28 cellular contexts compared by ENCODE assay signal in the genomic region with DNA sequence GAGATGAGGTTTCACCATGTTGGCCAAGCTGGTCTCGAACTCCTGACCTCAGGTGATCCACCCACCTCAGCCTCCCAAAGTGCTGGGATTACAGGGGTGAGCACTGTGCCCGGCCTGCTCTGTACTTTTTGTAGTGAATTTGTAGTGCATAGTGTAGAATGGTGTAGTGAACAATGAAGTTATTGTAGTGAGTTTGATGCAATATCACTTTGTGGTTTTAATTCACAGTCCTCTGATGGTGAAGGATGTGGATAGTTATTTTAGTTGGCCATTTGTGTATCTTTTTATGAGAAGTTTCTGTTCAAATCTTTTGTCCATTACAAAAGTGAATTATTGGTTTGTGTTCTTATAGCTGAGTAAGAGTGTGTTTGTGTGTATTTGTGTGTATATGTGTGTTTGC.
"Had no signal": no experiment of that assay in that cellular context is flagged by ENCODE, and none has a peak within 500 bp of the region (broad histone marks: within the 10 kb centered on the region; RNA-seq: fewer than 3 reads in every experiment).

No MANE protein-coding gene starts in this region.

- H3K4me1 Mint-ChIP-seq: naive thymus-derived CD8-positive, alpha-beta T cell; nephron progenitor cell; neural progenitor cell; stimulated activated memory B cell treated with anti-CD40 and anti-IgM and Interleukin-4, amounts not matched to agents 10 μg/mL and 1 μg/mL and 100 μg/mL, for 72 hours; stimulated activated naive CD8-positive, alpha-beta T cell treated with anti-CD3 and anti-CD28 coated beads, Interleukin-15, amount 100 ng/mL, for 72 hours had no signal

- H3K36me3 Mint-ChIP-seq: natural killer cell treated with Interleukin-12 subunit alpha and Interleukin-12 subunit beta and Interleukin-15 and Interleukin-18, amount 100 ng/mL, for 72 hours; neural progenitor cell; stimulated activated memory B cell treated with anti-CD40 and anti-IgM and Interleukin-4, amounts not matched to agents 10 μg/mL and 1 μg/mL and 100 μg/mL, for 72 hours; type B pancreatic cell had no signal

- DNase-seq: naive thymus-derived CD8-positive, alpha-beta T cell; nephron progenitor cell; occipital lobe; ovary; posterior cingulate gyrus; psoas muscle; right cardiac atrium; right lobe of liver; sigmoid colon; small intestine; stimulated activated CD4-positive, alpha-beta T cell treated with anti-CD3 and anti-CD28 coated beads, Interleukin-1b, Interleukin-23, amount 100 ng/mL, for 48 hours; stimulated activated CD4-positive, alpha-beta T cell treated with anti-CD3 and anti-CD28 coated beads, Interleukin-4, amount 100 ng/mL, for 1 hour; stimulated activated CD4-positive, alpha-beta T cell treated with anti-CD3 and anti-CD28 coated beads, Interleukin-4, amount 100 ng/mL, for 4 hours; stimulated activated CD8-positive, alpha-beta memory T cell treated with anti-CD3 and anti-CD28 coated beads, Interleukin-4, amount 100 ng/mL, for 48 hours; stimulated activated naive CD4-positive, alpha-beta T cell; stimulated activated naive CD8-positive, alpha-beta T cell treated with anti-CD3 and anti-CD28 coated beads, Interleukin-15, amount 100 ng/mL, for 72 hours; stimulated activated naive CD8-positive, alpha-beta T cell treated with anti-CD3 and anti-CD28 coated beads, Interleukin-15, Interleukin-2, amounts not matched to agents 100 U/mL and 50 U/mL, for 24 hours; substantia nigra; testis; tibial artery; transverse colon; upper lobe of right lung; uterus had no signal

- H3K27me3 Mint-ChIP-seq: natural killer cell treated with Interleukin-12 subunit alpha and Interleukin-12 subunit beta and Interleukin-15 and Interleukin-18, amount 100 ng/mL, for 72 hours; stimulated activated memory B cell treated with anti-CD40 and anti-IgM and Interleukin-4, amounts not matched to agents 10 μg/mL and 1 μg/mL and 100 μg/mL, for 72 hours; type B pancreatic cell had no signal

- H3K4me3 Mint-ChIP-seq: naive thymus-derived CD8-positive, alpha-beta T cell; natural killer cell treated with Interleukin-12 subunit alpha and Interleukin-12 subunit beta and Interleukin-15 and Interleukin-18, amount 100 ng/mL, for 72 hours; nephron progenitor cell; neural progenitor cell; stimulated activated memory B cell treated with anti-CD40 and anti-IgM and Interleukin-4, amounts not matched to agents 10 μg/mL and 1 μg/mL and 100 μg/mL, for 72 hours; stimulated activated naive CD8-positive, alpha-beta T cell treated with anti-CD3 and anti-CD28 coated beads, Interleukin-15, amount 100 ng/mL, for 72 hours; type B pancreatic cell had no signal

- H3K9me3 Mint-ChIP-seq: type B pancreatic cell had no signal

- H3K27ac Mint-ChIP-seq: naive thymus-derived CD8-positive, alpha-beta T cell; natural killer cell treated with Interleukin-12 subunit alpha and Interleukin-12 subunit beta and Interleukin-15 and Interleukin-18, amount 100 ng/mL, for 72 hours; nephron progenitor cell; neural progenitor cell; progenitor cell of endocrine pancreas; stimulated activated memory B cell treated with anti-CD40 and anti-IgM and Interleukin-4, amounts not matched to agents 10 μg/mL and 1 μg/mL and 100 μg/mL, for 72 hours; stimulated activated naive CD8-positive, alpha-beta T cell treated with anti-CD3 and anti-CD28 coated beads, Interleukin-15, amount 100 ng/mL, for 72 hours; type B pancreatic cell had no signal
